Comparison of ENCODE assay signal across 1 cellular context in genomic region chr3:134485620-134486576, GRCh38.
TF ChIP-seq lines count a peak whose summit lies in the region.

ANAPC13 (minus strand) TSS chr3:134485985; CDS start chr3:134482904, 3,081 bp downstream.
CEP63 (plus strand) TSS chr3:134486057; CDS start chr3:134495321, 9,264 bp downstream.

TF ChIP-seq in K562, 482 proteins besides CTCF, POLR2A, EP300 and RAD21 (continued from another document and continues in another):
- TF ChIP-seq MGA (IDR thresholded peaks at IDR 0.05) (peak; percentile 79), ZNF282 (CRISPR knock-in tag; IDR thresholded peaks at IDR 0.05) (no peak), RFX5 (IDR thresholded peaks at IDR 0.05; ENCODE audit: low read depth, low read length) (no peak), KLF16 (IDR thresholded peaks at IDR 0.05) (no peak; the same call in 1 of the 2 replicates), E2F1 (CRISPR knock-in tag; IDR thresholded peaks at IDR 0.05) (peak; percentile 63; the same call in 1 of the 2 replicates), BCLAF1 (IDR thresholded peaks at IDR 0.05; ENCODE audit: borderline replicate concordance in 1 of 2, control insufficient read depth in 1 of 2, low read depth in 2 of 2, low read length in 1 of 2) (peak in 1 of 2 experiments; percentile 83; a peak in 1 of 4 replicates), ZNF347 (CRISPR knock-in tag; IDR thresholded peaks at IDR 0.05; ENCODE audit: low read depth) (no peak), JUND (IDR thresholded peaks at IDR 0.05; ENCODE audit: borderline replicate concordance, low read depth, low read length) (peak; percentile 74), JUND (tag; IDR thresholded peaks at IDR 0.05; ENCODE audit: borderline replicate concordance, low read depth, low read length) (no peak; the same call in 2 of the 3 replicates), TRIM24 (IDR thresholded peaks at IDR 0.05) (0 out of 4 replicates have a peak, but pooled peaks of 1 of the 2 experiments have one; percentile 10), ZNF212 (CRISPR knock-in tag; IDR thresholded peaks at IDR 0.05) (no peak), ZBTB17 (CRISPR knock-in tag; IDR thresholded peaks at IDR 0.05) (no peak), ZNF518B (CRISPR knock-in tag; IDR thresholded peaks at IDR 0.05) (no peak), E2F8 (IDR thresholded peaks at IDR 0.05; ENCODE audit: low read depth, partially characterized antibody) (peak; percentile 37), MNT (conservative IDR thresholded peaks at IDR 0.05) (peak; percentile 95 to 96), ZKSCAN3 (CRISPR knock-in tag; IDR thresholded peaks at IDR 0.05) (no peak), CGGBP1 (CRISPR knock-in tag; IDR thresholded peaks at IDR 0.05) (no peak), MLLT1 (IDR thresholded peaks at IDR 0.05) (no peak), ZBTB43 (CRISPR knock-in tag; IDR thresholded peaks at IDR 0.05) (no peak), ZBTB7A (IDR thresholded peaks at IDR 0.05; ENCODE audit: borderline replicate concordance, control insufficient read depth, low read depth, low read length) (peak; percentile 36; the same call in 1 of the 2 replicates), ZFX (CRISPR knock-in tag; IDR thresholded peaks at IDR 0.05) (peak; percentile 97), PYGO2 (tag; IDR thresholded peaks at IDR 0.05) (no peak)
